13 cellular contexts compared by ENCODE assay signal in genomic region chr1:202578565-202578964, GRCh38.
DNase-seq lines count a peak whose midpoint lies in the region; TF ChIP-seq lines count a peak whose summit lies in the region.
"Had no signal": no experiment of that assay in that cellular context is flagged by ENCODE, and none has a peak within 500 bp of the region (broad histone marks: within the 10 kb centered on the region; RNA-seq: fewer than 3 reads in every experiment).

No MANE protein-coding gene starts in this region.

- peak overlapping the region; percentile 93 for H3K27ac Mint-ChIP-seq in glutamatergic neuron (ENCODE audit: unreplicated experiment)

- peak overlapping the region; percentile 78 for H3K27ac ChIP-seq in SJCRH30
- peak overlapping the region; percentile 69 for H3K27ac ChIP-seq in parathyroid adenoma

- H3K4me2 ChIP-seq in parathyroid adenoma (ENCODE audit: low read length) = no peak overlapping the region

- no peaks in the 10 kb centered on the region for H3K27me3 Mint-ChIP-seq in glutamatergic neuron (ENCODE audit: unreplicated experiment)

- peaks cover 2% of the 10 kb centered on the region for H3K9me3 Mint-ChIP-seq in glutamatergic neuron (ENCODE audit: unreplicated experiment)

- no peaks in the 10 kb centered on the region for H3K79me2 ChIP-seq in parathyroid adenoma

- H3K4me3 Mint-ChIP-seq in glutamatergic neuron (ENCODE audit: unreplicated experiment) = peak overlapping the region; percentile 36

- no peak overlapping the region for H2AFZ ChIP-seq in parathyroid adenoma

- H3K36me3 Mint-ChIP-seq in glutamatergic neuron (ENCODE audit: unreplicated experiment) = peaks cover 7% of the 10 kb centered on the region

- H3K36me3 ChIP-seq in SJCRH30 (no peaks in the 10 kb centered on the region), parathyroid adenoma (ENCODE audit: control insufficient read depth, insufficient read depth, low read length) (no peaks in the 10 kb centered on the region)

- DNase-seq in Ammon's horn (ENCODE audit: low spot score) = peak; percentile 20
- peak; percentile 50 to 82 for DNase-seq in SJCRH30
- DNase-seq in glutamatergic neuron = no peak
- DNase-seq in activated gamma-delta T cell (lab: John Stamatoyannopoulos, UW) = no peak
- no peak for DNase-seq in NCI-H748 (lab: John Stamatoyannopoulos, UW; ENCODE audit: unreplicated experiment)
- no peak for DNase-seq in stimulated activated CD4-positive, alpha-beta T cell treated with anti-CD3 and anti-CD28 coated beads, Interleukin-4, amount 100 ng/mL, for 4 hours
- no peak for DNase-seq in activated effector memory CD4-positive, alpha-beta T cell treated with Interleukin-2 at 50 U/mL for 16 hours
- DNase-seq: activated CD8-positive, alpha-beta memory T cell treated with anti-CD3 and anti-CD28 coated beads, Interleukin-2, amount 50 U/mL, for 4 hours; DND-41; left cardiac atrium; NCI-H1694 treated with DMSO at 0.1 percent for 48 hours; retina had no signal

- H3K9ac ChIP-seq in parathyroid adenoma = no peak overlapping the region

- H3K27me3 ChIP-seq in SJCRH30 (no peaks in the 10 kb centered on the region), parathyroid adenoma (ENCODE audit: control insufficient read depth, insufficient read depth, low read length) (no peaks in the 10 kb centered on the region)

- no peak for TF ChIP-seq CTCF in glutamatergic neuron (IDR thresholded peaks at IDR 0.05; ENCODE audit: partially characterized antibody, unreplicated experiment)
- no peak for TF ChIP-seq CTCF in parathyroid adenoma (IDR thresholded peaks at IDR 0.05)

- H3K9me3 ChIP-seq in SJCRH30 (replicated peaks) (no peaks in the 10 kb centered on the region), parathyroid adenoma (ENCODE audit: control insufficient read depth, low read length) (no peaks in the 10 kb centered on the region)

- peaks cover 38% of the 10 kb centered on the region for H3K4me1 Mint-ChIP-seq in glutamatergic neuron (ENCODE audit: low read depth, unreplicated experiment)

- H3K4me3 ChIP-seq in SJCRH30 (peak overlapping the region; percentile 11), parathyroid adenoma (ENCODE audit: low read depth, low read length) (no peak overlapping the region)

- H3K4me1 ChIP-seq in SJCRH30 (peaks cover 64% of the 10 kb centered on the region), parathyroid adenoma (peaks cover 30% of the 10 kb centered on the region)

Comparison
In these comparisons a context has a peak if more than half of its experiments do, and no peak if none do; other contexts are left out.
1. DNase-seq: peak in Ammon's horn (single experiment) and SJCRH30 (2 of 2); none in glutamatergic neuron (single experiment), activated gamma-delta T cell (single experiment), NCI-H748 (single experiment), stimulated activated CD4-positive, alpha-beta T cell treated with anti-CD3 and anti-CD28 coated beads, Interleukin-4, amount 100 ng/mL, for 4 hours (0 of 2) and activated effector memory CD4-positive, alpha-beta T cell treated with Interleukin-2 at 50 U/mL for 16 hours (single experiment).